1 cellular context compared by ENCODE assay signal in the genomic region with DNA sequence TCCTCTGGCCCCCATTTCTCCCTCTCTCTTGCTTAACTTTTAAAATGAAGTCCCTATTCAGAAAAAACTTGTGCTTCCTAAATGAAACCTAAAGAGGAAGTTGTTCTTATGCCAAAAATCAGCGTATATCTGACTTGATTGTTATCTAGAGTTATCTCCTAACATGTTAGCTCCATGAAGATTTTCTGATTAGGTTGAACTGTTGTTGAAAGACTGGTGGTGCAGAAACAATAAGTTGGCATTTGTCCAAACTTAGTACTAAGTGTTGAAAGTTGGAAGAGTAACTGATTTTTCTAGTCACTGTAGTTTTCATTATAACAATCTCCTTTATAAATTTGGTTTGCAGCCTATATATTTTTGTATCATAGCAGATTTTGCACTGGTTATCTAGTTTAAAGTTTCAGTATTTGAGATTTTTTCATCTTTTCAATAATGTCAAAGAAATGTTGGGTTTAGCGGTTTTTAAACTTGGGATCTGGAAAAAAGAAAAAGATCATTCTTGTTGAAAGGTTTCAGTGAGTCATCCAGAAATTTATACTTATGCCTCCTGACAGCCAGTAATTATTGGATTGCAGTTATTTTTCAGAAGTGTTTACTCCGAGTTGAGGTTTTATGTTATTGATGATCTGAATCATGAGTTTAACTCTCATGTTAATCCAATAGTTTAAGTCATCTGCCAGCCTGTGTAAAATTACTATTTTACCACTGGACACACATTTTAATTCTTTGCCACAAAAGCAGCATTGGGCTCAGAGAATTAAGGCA.
TF ChIP-seq lines count a peak whose summit lies in the region.

No MANE protein-coding gene starts in this region.

TF ChIP-seq in GM12878, 131 proteins besides CTCF, POLR2A, EP300 and RAD21:
- TF ChIP-seq, protein P1, sequence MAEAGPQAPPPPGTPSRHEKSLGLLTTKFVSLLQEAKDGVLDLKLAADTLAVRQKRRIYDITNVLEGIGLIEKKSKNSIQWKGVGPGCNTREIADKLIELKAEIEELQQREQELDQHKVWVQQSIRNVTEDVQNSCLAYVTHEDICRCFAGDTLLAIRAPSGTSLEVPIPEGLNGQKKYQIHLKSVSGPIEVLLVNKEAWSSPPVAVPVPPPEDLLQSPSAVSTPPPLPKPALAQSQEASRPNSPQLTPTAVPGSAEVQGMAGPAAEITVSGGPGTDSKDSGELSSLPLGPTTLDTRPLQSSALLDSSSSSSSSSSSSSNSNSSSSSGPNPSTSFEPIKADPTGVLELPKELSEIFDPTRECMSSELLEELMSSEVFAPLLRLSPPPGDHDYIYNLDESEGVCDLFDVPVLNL (IDR thresholded peaks at IDR 0.05; ENCODE audit: low read depth, low read length) = no peak
- TF ChIP-seq, protein P2, sequence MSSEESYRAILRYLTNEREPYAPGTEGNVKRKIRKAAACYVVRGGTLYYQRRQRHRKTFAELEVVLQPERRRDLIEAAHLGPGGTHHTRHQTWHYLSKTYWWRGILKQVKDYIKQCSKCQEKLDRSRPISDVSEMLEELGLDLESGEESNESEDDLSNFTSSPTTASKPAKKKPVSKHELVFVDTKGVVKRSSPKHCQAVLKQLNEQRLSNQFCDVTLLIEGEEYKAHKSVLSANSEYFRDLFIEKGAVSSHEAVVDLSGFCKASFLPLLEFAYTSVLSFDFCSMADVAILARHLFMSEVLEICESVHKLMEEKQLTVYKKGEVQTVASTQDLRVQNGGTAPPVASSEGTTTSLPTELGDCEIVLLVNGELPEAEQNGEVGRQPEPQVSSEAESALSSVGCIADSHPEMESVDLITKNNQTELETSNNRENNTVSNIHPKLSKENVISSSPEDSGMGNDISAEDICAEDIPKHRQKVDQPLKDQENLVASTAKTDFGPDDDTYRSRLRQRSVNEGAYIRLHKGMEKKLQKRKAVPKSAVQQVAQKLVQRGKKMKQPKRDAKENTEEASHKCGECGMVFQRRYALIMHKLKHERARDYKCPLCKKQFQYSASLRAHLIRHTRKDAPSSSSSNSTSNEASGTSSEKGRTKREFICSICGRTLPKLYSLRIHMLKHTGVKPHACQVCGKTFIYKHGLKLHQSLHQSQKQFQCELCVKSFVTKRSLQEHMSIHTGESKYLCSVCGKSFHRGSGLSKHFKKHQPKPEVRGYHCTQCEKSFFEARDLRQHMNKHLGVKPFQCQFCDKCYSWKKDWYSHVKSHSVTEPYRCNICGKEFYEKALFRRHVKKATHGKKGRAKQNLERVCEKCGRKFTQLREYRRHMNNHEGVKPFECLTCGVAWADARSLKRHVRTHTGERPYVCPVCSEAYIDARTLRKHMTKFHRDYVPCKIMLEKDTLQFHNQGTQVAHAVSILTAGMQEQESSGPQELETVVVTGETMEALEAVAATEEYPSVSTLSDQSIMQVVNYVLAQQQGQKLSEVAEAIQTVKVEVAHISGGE (CRISPR knock-in tag; IDR thresholded peaks at IDR 0.05) = no peak
- TF ChIP-seq ZBED1 (IDR thresholded peaks at IDR 0.05; ENCODE audit: borderline replicate concordance) = no peak
